8 cellular contexts compared by ENCODE assay signal in the genomic region with DNA sequence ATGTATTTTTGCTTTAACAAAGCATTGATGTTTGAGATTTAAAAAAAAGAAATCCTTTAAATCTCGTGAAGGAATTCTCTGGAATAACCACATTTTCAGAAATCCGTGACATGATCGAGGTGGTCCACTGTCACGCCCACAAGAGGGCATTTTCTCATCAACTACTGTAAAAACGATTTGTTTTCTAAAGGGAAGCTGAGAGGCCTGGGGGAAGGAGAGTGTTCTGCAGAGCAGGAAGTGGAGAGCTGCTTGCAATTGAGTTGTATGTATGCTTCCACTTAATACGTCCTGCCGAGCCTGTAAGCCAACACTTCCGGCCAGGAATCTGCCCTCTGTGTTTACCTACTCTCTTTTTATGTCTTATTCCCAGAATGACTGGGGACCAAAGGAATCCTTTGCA. TPM values are rescaled to one million over a fixed set of nuclear protein-coding genes. Genes with fewer than 3 reads are reported as not detected.
DNase-seq lines count a peak whose midpoint lies in the region; ATAC-seq and TF ChIP-seq lines count a peak whose summit lies in the region.

No MANE protein-coding gene starts in this region.

- DNase-seq in A172 (ENCODE audit: low spot score) (peak; percentile 79), GM13976 (ENCODE audit: low spot score) (no peak), NCI-H2029 (lab: John Stamatoyannopoulos, UW) (peak; percentile 84), activated B cell treated with CpG ODN at 0.5 μM for 24 hours (no peak), right cardiac atrium (peak in 1 of 3 donors; percentile 57), smooth muscle cell (lab: John Stamatoyannopoulos, UW; ENCODE audit: unreplicated experiment) (no peak)
- DNase-seq in stimulated activated CD4-positive, alpha-beta T cell treated with anti-CD3 and anti-CD28 coated beads, Interleukin-2, amount 100 ng/mL, for 24 hours: no peak

- POLR2A ChIA-PET in activated B cell treated with CpG ODN at 0.5 μM for 24 hours (lab: Charles Lee): interaction anchor here (1.0 to 1.8 kb wide), 2 partner anchors 18 to 20 kb away, joined by 3 to 4 read pairs; a partner anchor contains a TSS

- in situ Hi-C loops in GM13976 (cut with MboI; ENCODE audit: low sequenced_read_pairs, unreplicated experiment): no loop called here

- H3K9me3 ChIP-seq in right cardiac atrium (ENCODE audit: control insufficient read depth, low read length) (no peaks in the 10 kb centered on the region), smooth muscle cell (replicated peaks; ENCODE audit: low read depth) (no peaks in the 10 kb centered on the region)

- H3K27ac ChIP-seq in right cardiac atrium (ENCODE audit: low read length): no peak overlapping the region
- peak overlapping the region; percentile 71 for H3K27ac ChIP-seq in smooth muscle cell (ENCODE audit: low read depth)

- intact Hi-C loops in activated B cell treated with CpG ODN at 0.5 μM for 24 hours (cut with micrococcal nuclease) (loop anchor here (2.0 kb wide), 1 partner anchor 18 kb away; no protein-coding TSS in a partner anchor), right cardiac atrium (cut with DNase I) (no loop called here)

- peak overlapping the region; percentile 71 for H3K4me3 Mint-ChIP-seq in activated B cell treated with CpG ODN at 0.5 μM for 24 hours

- peaks cover 4% of the 10 kb centered on the region for H3F3A ChIP-seq in smooth muscle cell (ENCODE audit: low read depth)

- peak overlapping the region; percentile 78 for H3K27ac Mint-ChIP-seq in activated B cell treated with CpG ODN at 0.5 μM for 24 hours

- H3K27me3 Mint-ChIP-seq in activated B cell treated with CpG ODN at 0.5 μM for 24 hours: no peaks in the 10 kb centered on the region

- H3K4me1 ChIP-seq in right cardiac atrium (ENCODE audit: control insufficient read depth, insufficient read depth, low read length) (no peaks in the 10 kb centered on the region), smooth muscle cell (ENCODE audit: low read depth) (peaks cover 21% of the 10 kb centered on the region)

- H3K36me3 Mint-ChIP-seq in activated B cell treated with CpG ODN at 0.5 μM for 24 hours (ENCODE audit: low read depth): no peaks in the 10 kb centered on the region

- H3K79me2 ChIP-seq in smooth muscle cell (ENCODE audit: low read depth): peaks cover under 1% of the 10 kb centered on the region

- peak overlapping the region; percentile 52 for H2AFZ ChIP-seq in smooth muscle cell (ENCODE audit: low read depth)

- CTCF ChIA-PET in activated B cell treated with CpG ODN at 0.5 μM for 24 hours (lab: Charles Lee): no interaction called here

- H4K20me1 ChIP-seq in smooth muscle cell (ENCODE audit: low read depth): no peaks in the 10 kb centered on the region

- no peaks in the 10 kb centered on the region for H3K9me3 Mint-ChIP-seq in activated B cell treated with CpG ODN at 0.5 μM for 24 hours

- 16% methylated on average over 8 of the region's 8 CpGs for whole genome bisulfite sequencing in right cardiac atrium
- WGBS in smooth muscle cell (ENCODE audit: low lambda C conversion rate): 5% methylated on average over 8 of the region's 8 CpGs

- TF ChIP-seq CTCF in GM13976 (IDR thresholded peaks at IDR 0.05; ENCODE audit: borderline replicate concordance, control extremely low read depth, extremely low read depth, insufficient read depth, missing control alignments): peak; percentile 26
- no peak for TF ChIP-seq CTCF in activated B cell treated with CpG ODN at 0.5 μM for 24 hours (IDR thresholded peaks at IDR 0.05)
- TF ChIP-seq CTCF in smooth muscle cell (IDR thresholded peaks at IDR 0.05; ENCODE audit: borderline replicate concordance, insufficient read depth, poor library complexity, severe bottlenecking): peak; percentile 11

- ATAC-seq in HG02885 (IDR thresholded peaks at IDR 0.05; ENCODE audit: poor library complexity, unreplicated experiment): peak; percentile 70
- peak; percentile 64 for ATAC-seq in activated B cell treated with CpG ODN at 0.5 μM for 24 hours (ENCODE audit: low read depth)
- ATAC-seq in right cardiac atrium: peak; percentile 62 to 82

- no peaks in the 10 kb centered on the region for H3K36me3 ChIP-seq in smooth muscle cell (ENCODE audit: low read depth)

- peaks cover 16% of the 10 kb centered on the region for H3K4me1 Mint-ChIP-seq in activated B cell treated with CpG ODN at 0.5 μM for 24 hours

- H3K4me2 ChIP-seq in smooth muscle cell: peak overlapping the region; percentile 80

- no peak overlapping the region for H3K9ac ChIP-seq in smooth muscle cell (ENCODE audit: low read depth)

- H3K27me3 ChIP-seq in right cardiac atrium (ENCODE audit: control insufficient read depth, insufficient read depth): no peaks in the 10 kb centered on the region
- H3K27me3 ChIP-seq in smooth muscle cell (ENCODE audit: low read depth): no peaks in the 10 kb centered on the region

- H3K4me3 ChIP-seq in right cardiac atrium (ENCODE audit: low read length) (no peak overlapping the region), smooth muscle cell (peak overlapping the region; percentile 38)

RNA-seq across cellular contexts. Expression of a gene that starts 19.4 kb away (rescaled TPM):
- total RNA-seq in A172 (2014; rRNA removed; shearing (Covaris generic)): 0.76 and 0.86 TPM in 2 replicates
- total RNA-seq in activated B cell treated with CpG ODN at 0.5 μM for 24 hours (1.3 and 2.5 TPM in 2 replicates), right cardiac atrium (1 to 10 TPM; 1.9 to 4.0 (median 2.1) TPM), smooth muscle cell (3.1 and 3.4 TPM in 2 replicates)
- polyA plus RNA-seq in right cardiac atrium (1.7 TPM), smooth muscle cell (5.0 and 6.6 TPM in 2 replicates)

Comparison
In these comparisons a context has a peak if more than half of its experiments do, and no peak if none do; other contexts are left out.
1. DNase-seq: peak in A172 (single experiment) and NCI-H2029 (single experiment); none in GM13976 (single experiment), activated B cell treated with CpG ODN at 0.5 μM for 24 hours (single experiment), smooth muscle cell (single experiment) and stimulated activated CD4-positive, alpha-beta T cell treated with anti-CD3 and anti-CD28 coated beads, Interleukin-2, amount 100 ng/mL, for 24 hours (0 of 2).
2. Peak in every context shown above with its lines, with median percentiles within 50 percentile points of each other: ATAC-seq.